Comparison of ENCODE assay signal across 33 cellular contexts in the genomic region with DNA sequence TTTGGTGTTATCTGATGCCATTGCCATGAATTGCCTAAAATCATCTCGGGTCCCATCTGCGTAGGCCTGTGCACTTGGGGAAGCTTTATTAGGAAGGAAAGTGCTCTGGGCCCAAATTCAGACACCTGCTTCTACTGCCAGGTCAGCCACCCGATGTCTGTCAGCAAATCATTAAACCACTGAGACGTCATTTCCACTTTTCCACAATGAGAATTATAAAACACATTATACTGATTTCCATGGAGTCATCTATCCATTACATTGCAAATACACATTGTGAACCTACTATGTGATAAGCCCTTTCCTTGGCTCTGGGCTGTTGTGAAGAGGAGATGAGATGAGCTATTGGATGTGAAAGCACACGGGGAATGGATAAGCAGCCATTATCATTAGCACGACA.
"Had no signal": no experiment of that assay in that cellular context is flagged by ENCODE, and none has a peak within 500 bp of the region (broad histone marks: within the 10 kb centered on the region; RNA-seq: fewer than 3 reads in every experiment).

No MANE protein-coding gene starts in this region.

- H3K27me3 ChIP-seq: adrenal gland, ascending aorta, body of pancreas, brain microvascular endothelial cell, breast epithelium, cardiac muscle cell had no signal

- H3K4me1 ChIP-seq: adrenal gland, ascending aorta, body of pancreas, breast epithelium had no signal

- H3K9me3 ChIP-seq: adrenal gland, ascending aorta, body of pancreas, breast epithelium had no signal

- H3K4me3 ChIP-seq: adrenal gland, ascending aorta, body of pancreas, breast epithelium, cardiac muscle cell had no signal

- FAIRE-seq: astrocyte, bronchial epithelial cell had no signal

- ATAC-seq: activated naive CD4-positive, alpha-beta T cell treated with anti-CD3 and anti-CD28 coated beads, Interleukin-2, amount 50 U/mL, for 72 hours; activated naive CD8-positive, alpha-beta T cell treated with anti-CD3 and anti-CD28 coated beads, Interleukin-2, amount 50 U/mL, for 24 hours; activated T-cell treated with anti-CD3 and anti-CD28 coated beads, Interleukin-2, amount 50 U/mL, for 4 hours; activated T-cell treated with anti-CD3 and anti-CD28 coated beads, Interleukin-2, amount 50 U/mL, for 72 hours; activated T-helper 17 cell treated with anti-CD3 and anti-CD28 coated beads, Interleukin-2, amount 50 U/mL, for 72 hours; body of pancreas had no signal

- H3K36me3 ChIP-seq: adrenal gland, ascending aorta, brain microvascular endothelial cell, breast epithelium, cardiac muscle cell had no signal

- DNase-seq: activated effector memory CD4-positive, alpha-beta T cell treated with anti-CD3 and anti-CD28 coated beads, Interleukin-2, amount 50 U/mL, for 16 hours; activated effector memory CD4-positive, alpha-beta T cell treated with Interleukin-2 at 50 U/mL for 16 hours; activated gamma-delta T cell; activated gamma-delta T cell treated with Interleukin-2 at 50 U/mL for 16 hours; activated naive CD4-positive, alpha-beta T cell; activated naive CD4-positive, alpha-beta T cell treated with anti-CD3 and anti-CD28 coated beads for 36 hours; activated naive CD4-positive, alpha-beta T cell treated with anti-CD3 and anti-CD28 coated beads, Interleukin-2, amount 10 ng/mL, durations not matched to agents 7 days and 5 days; activated naive CD4-positive, alpha-beta T cell treated with anti-CD3 and anti-CD28 coated beads, Interleukin-2, amount 50 U/mL, for 16 hours; activated naive CD4-positive, alpha-beta T cell treated with Interleukin-2 at 50 U/mL for 16 hours; activated naive CD8-positive, alpha-beta T cell treated with anti-CD3 and anti-CD28 coated beads for 36 hours; activated naive CD8-positive, alpha-beta T cell treated with anti-CD3 and anti-CD28 coated beads, Interleukin-2, amount 10 ng/mL, durations not matched to agents 7 days and 5 days; activated naive CD8-positive, alpha-beta T cell treated with anti-CD3 and anti-CD28 coated beads, Interleukin-2, amount 50 U/mL, for 24 hours; activated T-cell treated with anti-CD3 and anti-CD28 coated beads, Interleukin-2, amount 50 U/mL, for 24 hours; activated T-cell treated with anti-CD3 and anti-CD28 coated beads, Interleukin-2, amount 50 U/mL, for 4 hours; activated T-cell treated with anti-CD3 and anti-CD28 coated beads, Interleukin-2, amount 50 U/mL, for 48 hours; activated T-cell treated with anti-CD3 and anti-CD28 coated beads, Interleukin-2, amount 50 U/mL, for 72 hours; adrenal gland; amniotic stem cell; amygdala; anterior cingulate cortex; aorta; body of pancreas; brain microvascular endothelial cell; caudate nucleus; central memory CD4-positive, alpha-beta T cell; cerebellar nuclear complex had no signal

- H3K27ac ChIP-seq: adrenal gland, ascending aorta, body of pancreas, brain microvascular endothelial cell, breast epithelium, cardiac muscle cell had no signal
